Comparison of ENCODE assay signal across 9 cellular contexts in the genomic region with DNA sequence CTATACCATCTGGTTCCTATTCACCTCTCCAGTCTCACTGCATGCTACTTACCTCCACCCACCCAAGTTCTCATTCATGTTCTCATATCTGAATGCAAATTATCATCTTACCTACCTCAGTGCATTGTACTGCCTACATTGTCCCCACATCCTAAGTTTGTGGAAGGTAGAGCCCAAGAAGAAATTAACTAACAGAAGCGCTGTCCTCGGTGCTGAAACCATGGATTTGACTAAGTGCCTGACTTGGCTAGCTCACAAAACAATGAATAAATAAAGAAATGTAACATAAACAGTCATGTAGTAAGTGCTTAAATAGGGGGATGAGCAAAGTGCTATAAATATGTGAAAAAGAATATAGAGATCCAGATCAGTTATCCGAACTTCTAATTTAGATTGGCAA.
DNase-seq lines count a peak whose midpoint lies in the region; ATAC-seq lines count a peak whose summit lies in the region.
"Had no signal": no experiment of that assay in that cellular context is flagged by ENCODE, and none has a peak within 500 bp of the region (broad histone marks: within the 10 kb centered on the region; RNA-seq: fewer than 3 reads in every experiment).

No MANE protein-coding gene starts in this region.

- no peak for ATAC-seq in GM18858 (IDR thresholded peaks at IDR 0.05; ENCODE audit: unreplicated experiment)
- no peak for ATAC-seq in HG02623 (IDR thresholded peaks at IDR 0.05; ENCODE audit: unreplicated experiment)
- no peak for ATAC-seq in GM21360 (IDR thresholded peaks at IDR 0.05; ENCODE audit: unreplicated experiment)

- CTCF ChIA-PET in activated CD4-positive, alpha-beta memory T cell treated with anti-CD3 and anti-CD28 coated beads for 36 hours (lab: Charles Lee), result no interaction called here

- no peak overlapping the region for H3K27ac Mint-ChIP-seq in activated CD4-positive, alpha-beta memory T cell treated with anti-CD3 and anti-CD28 coated beads for 36 hours

- H3K9me3 Mint-ChIP-seq in activated CD4-positive, alpha-beta memory T cell treated with anti-CD3 and anti-CD28 coated beads for 36 hours, result no peaks in the 10 kb centered on the region

- no peaks in the 10 kb centered on the region for H3K36me3 ChIP-seq in iPS DF 6.9 (ENCODE audit: control insufficient read depth, insufficient read depth, low read length)
- H3K36me3 ChIP-seq: esophagus muscularis mucosa had no signal

- H3K27me3 ChIP-seq in iPS DF 6.9 (ENCODE audit: control insufficient read depth, insufficient read depth, low read length), result no peaks in the 10 kb centered on the region
- H3K27me3 ChIP-seq: esophagus muscularis mucosa had no signal

- POLR2A ChIA-PET in activated CD4-positive, alpha-beta memory T cell treated with anti-CD3 and anti-CD28 coated beads for 36 hours (lab: Charles Lee), result no interaction called here

- H3K9me3 ChIP-seq in iPS DF 6.9 (ENCODE audit: control insufficient read depth, insufficient read depth, low read length), result no peaks in the 10 kb centered on the region
- H3K9me3 ChIP-seq: esophagus muscularis mucosa had no signal

- intact Hi-C loops in activated CD4-positive, alpha-beta memory T cell treated with anti-CD3 and anti-CD28 coated beads for 36 hours (cut with micrococcal nuclease), result no loop called here

- H3K4me1 Mint-ChIP-seq in activated CD4-positive, alpha-beta memory T cell treated with anti-CD3 and anti-CD28 coated beads for 36 hours (ENCODE audit: low read depth), result no peaks in the 10 kb centered on the region

- no peaks in the 10 kb centered on the region for H3K4me1 ChIP-seq in iPS DF 6.9 (ENCODE audit: control insufficient read depth, insufficient read depth, low read length)
- H3K4me1 ChIP-seq: esophagus muscularis mucosa had no signal

- H3K36me3 Mint-ChIP-seq in activated CD4-positive, alpha-beta memory T cell treated with anti-CD3 and anti-CD28 coated beads for 36 hours, result no peaks in the 10 kb centered on the region

- WGBS in iPS DF 6.9 (ENCODE audit: insufficient coverage, insufficient read length), result no CpG with 5 or more reads among the region's 3 CpGs

- no peak overlapping the region for H3K4me3 ChIP-seq in iPS DF 6.9 (ENCODE audit: low read length)
- H3K4me3 ChIP-seq: esophagus muscularis mucosa had no signal

- peak; percentile 14 for DNase-seq in Ammon's horn (ENCODE audit: low spot score)
- peak; percentile 10 for DNase-seq in HuH-7 (ENCODE audit: low spot score)
- DNase-seq in activated CD4-positive, alpha-beta memory T cell treated with anti-CD3 and anti-CD28 coated beads for 36 hours, result peak; percentile 15
- DNase-seq in iPS DF 6.9 (ENCODE audit: low read depth, low spot score), result peak; percentile 43
- DNase-seq in NCI-H2227 treated with DMSO at 0.1 percent for 48 hours (lab: John Stamatoyannopoulos, UW), result no peak

- H3K27ac ChIP-seq in iPS DF 6.9 (ENCODE audit: low read length), result no peak overlapping the region
- H3K27ac ChIP-seq: esophagus muscularis mucosa had no signal

- H3K4me3 Mint-ChIP-seq in activated CD4-positive, alpha-beta memory T cell treated with anti-CD3 and anti-CD28 coated beads for 36 hours, result no peak overlapping the region

- H3K27me3 Mint-ChIP-seq in activated CD4-positive, alpha-beta memory T cell treated with anti-CD3 and anti-CD28 coated beads for 36 hours, result peaks cover 5% of the 10 kb centered on the region
